In the genomic region with DNA sequence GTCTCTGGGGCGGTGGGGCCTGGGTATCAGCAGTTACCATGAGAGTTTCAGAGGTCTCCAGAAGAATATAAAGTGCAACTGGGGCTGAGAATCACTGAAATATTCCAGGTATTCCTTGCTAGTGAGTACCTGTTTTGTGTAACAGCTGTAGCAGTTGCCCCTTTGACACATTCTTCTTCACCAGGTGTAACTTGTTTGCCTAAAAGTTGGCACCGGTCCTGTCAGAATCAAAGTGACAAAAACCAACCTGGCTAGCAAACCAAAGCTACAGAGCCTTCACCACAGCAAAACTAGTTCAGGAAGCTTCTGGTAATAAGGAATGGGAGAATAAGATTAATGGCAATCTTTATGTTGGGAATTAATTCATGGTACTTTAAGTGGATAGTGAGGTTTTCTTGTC, we compare ENCODE assay signal across 24 cellular contexts.
"Had no signal": no experiment of that assay in that cellular context is flagged by ENCODE, and none has a peak within 500 bp of the region (broad histone marks: within the 10 kb centered on the region; RNA-seq: fewer than 3 reads in every experiment).

No MANE protein-coding gene starts in this region.

- H3K9me3 ChIP-seq: adrenal gland, breast epithelium, prostate gland, thoracic aorta, upper lobe of left lung had no signal

- H3K27me3 ChIP-seq: adrenal gland, breast epithelium, dorsolateral prefrontal cortex, upper lobe of left lung had no signal

- H3K36me3 ChIP-seq: adrenal gland, breast epithelium, prostate gland, thoracic aorta, upper lobe of left lung had no signal

- H3K4me3 ChIP-seq: adrenal gland, breast epithelium, dorsolateral prefrontal cortex, prostate gland, thoracic aorta, upper lobe of left lung had no signal

- H3K4me3 Mint-ChIP-seq: activated naive CD8-positive, alpha-beta T cell; activated T-cell treated with anti-CD3 and anti-CD28 coated beads, Interleukin-2, amount 50 U/mL, for 24 hours; activated T-helper 17 cell treated with anti-CD3 and anti-CD28 coated beads, Interleukin-2, amount 50 U/mL, for 72 hours; central memory CD8-positive, alpha-beta T cell; effector memory CD8-positive, alpha-beta T cell; memory B cell; natural killer cell treated with Interleukin-12 subunit alpha and Interleukin-12 subunit beta and Interleukin-15 and Interleukin-18, amount 100 ng/mL, for 72 hours; stimulated activated naive B cell treated with anti-CD40 and anti-IgM and Interleukin-4, amounts not matched to agents 10 μg/mL and 1 μg/mL and 100 μg/mL, for 72 hours; WTC11 had no signal

- ATAC-seq: activated T-helper 17 cell treated with anti-CD3 and anti-CD28 coated beads, Interleukin-2, amount 50 U/mL, for 72 hours; effector memory CD8-positive, alpha-beta T cell; esophagus mucosa; natural killer cell treated with Interleukin-12 subunit alpha and Interleukin-12 subunit beta and Interleukin-15 and Interleukin-18, amount 100 ng/mL, for 72 hours; stimulated activated naive B cell treated with anti-CD40 and anti-IgM and Interleukin-4, amounts not matched to agents 10 μg/mL and 1 μg/mL and 100 μg/mL, for 72 hours; WTC11 had no signal

- H3K4me1 Mint-ChIP-seq: activated T-helper 17 cell treated with anti-CD3 and anti-CD28 coated beads, Interleukin-2, amount 50 U/mL, for 72 hours; central memory CD8-positive, alpha-beta T cell; memory B cell; stimulated activated naive B cell treated with anti-CD40 and anti-IgM and Interleukin-4, amounts not matched to agents 10 μg/mL and 1 μg/mL and 100 μg/mL, for 72 hours had no signal

- H3K27ac Mint-ChIP-seq: activated naive CD8-positive, alpha-beta T cell; activated T-cell treated with anti-CD3 and anti-CD28 coated beads, Interleukin-2, amount 50 U/mL, for 24 hours; activated T-helper 17 cell treated with anti-CD3 and anti-CD28 coated beads, Interleukin-2, amount 50 U/mL, for 72 hours; effector memory CD8-positive, alpha-beta T cell; memory B cell; natural killer cell treated with Interleukin-12 subunit alpha and Interleukin-12 subunit beta and Interleukin-15 and Interleukin-18, amount 100 ng/mL, for 72 hours; stimulated activated naive B cell treated with anti-CD40 and anti-IgM and Interleukin-4, amounts not matched to agents 10 μg/mL and 1 μg/mL and 100 μg/mL, for 72 hours; WTC11 had no signal

- DNase-seq: activated CD4-positive, alpha-beta T cell treated with anti-CD3 and anti-CD28 coated beads, Interleukin-2, amount 50 U/mL, for 4 hours; activated CD8-positive, alpha-beta memory T cell treated with anti-CD3 and anti-CD28 coated beads for 24 hours; activated CD8-positive, alpha-beta memory T cell treated with anti-CD3 and anti-CD28 coated beads, Interleukin-2, amount 50 U/mL, for 4 hours; activated naive CD4-positive, alpha-beta T cell; activated T-cell treated with anti-CD3 and anti-CD28 coated beads, Interleukin-2, amount 50 U/mL, for 24 hours; adrenal gland; dorsolateral prefrontal cortex; effector memory CD8-positive, alpha-beta T cell; hippocampal formation; stimulated activated CD4-positive, alpha-beta T cell treated with anti-CD3 and anti-CD28 coated beads, Interleukin-2, amount 100 ng/mL, for 48 hours; stimulated activated CD8-positive, alpha-beta memory T cell treated with anti-CD3 and anti-CD28 coated beads, Interleukin-4, amount 100 ng/mL, for 48 hours; stimulated activated naive B cell treated with anti-CD40 and anti-IgM and Interleukin-4, amounts not matched to agents 10 μg/mL and 1 μg/mL and 100 μg/mL, for 72 hours; T1000; upper lobe of left lung had no signal

- H3K9me3 Mint-ChIP-seq: activated T-cell treated with anti-CD3 and anti-CD28 coated beads, Interleukin-2, amount 50 U/mL, for 24 hours; central memory CD8-positive, alpha-beta T cell; effector memory CD8-positive, alpha-beta T cell; memory B cell; WTC11 had no signal

- H3K27me3 Mint-ChIP-seq: activated naive CD8-positive, alpha-beta T cell; activated T-cell treated with anti-CD3 and anti-CD28 coated beads, Interleukin-2, amount 50 U/mL, for 24 hours; activated T-helper 17 cell treated with anti-CD3 and anti-CD28 coated beads, Interleukin-2, amount 50 U/mL, for 72 hours; central memory CD8-positive, alpha-beta T cell; effector memory CD8-positive, alpha-beta T cell; memory B cell; natural killer cell treated with Interleukin-12 subunit alpha and Interleukin-12 subunit beta and Interleukin-15 and Interleukin-18, amount 100 ng/mL, for 72 hours; stimulated activated naive B cell treated with anti-CD40 and anti-IgM and Interleukin-4, amounts not matched to agents 10 μg/mL and 1 μg/mL and 100 μg/mL, for 72 hours had no signal

- H3K4me1 ChIP-seq: adrenal gland, breast epithelium, prostate gland, upper lobe of left lung had no signal

- H3K36me3 Mint-ChIP-seq: activated naive CD8-positive, alpha-beta T cell; memory B cell; natural killer cell treated with Interleukin-12 subunit alpha and Interleukin-12 subunit beta and Interleukin-15 and Interleukin-18, amount 100 ng/mL, for 72 hours; stimulated activated naive B cell treated with anti-CD40 and anti-IgM and Interleukin-4, amounts not matched to agents 10 μg/mL and 1 μg/mL and 100 μg/mL, for 72 hours; WTC11 had no signal
